Comparison of ENCODE assay signal across 11 cellular contexts in the genomic region with DNA sequence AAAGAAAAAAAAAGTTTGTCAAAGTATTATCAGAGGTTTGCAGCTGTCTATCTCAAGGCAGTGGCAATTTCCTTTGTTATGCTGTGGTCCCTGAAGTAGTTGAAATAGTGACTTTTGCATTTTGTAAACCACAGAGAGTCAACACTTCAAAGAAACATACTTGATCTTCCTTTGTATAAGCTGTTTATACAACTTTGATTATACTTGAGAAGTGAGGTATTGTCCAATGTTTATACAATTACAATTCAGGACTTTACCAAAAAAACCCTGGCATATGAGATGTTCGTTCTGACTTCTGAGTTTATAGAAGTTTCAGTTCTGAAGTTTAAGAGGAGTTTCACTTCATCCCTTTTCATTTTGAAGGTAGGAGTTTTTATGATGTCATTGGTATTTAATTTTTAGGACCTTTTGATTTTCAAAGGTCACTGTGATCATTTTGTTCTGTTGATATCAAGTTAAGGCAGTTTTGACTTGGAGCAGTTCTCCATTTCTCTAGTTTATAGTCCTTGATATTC. TPM values are rescaled to one million over a fixed set of nuclear protein-coding genes. Genes with fewer than 3 reads are reported as not detected.
DNase-seq lines count a peak whose midpoint lies in the region; ATAC-seq and TF ChIP-seq lines count a peak whose summit lies in the region.
"Had no signal": no experiment of that assay in that cellular context is flagged by ENCODE, and none has a peak within 500 bp of the region (broad histone marks: within the 10 kb centered on the region; RNA-seq: fewer than 3 reads in every experiment).

No MANE protein-coding gene starts in this region.

- H3K4me1 Mint-ChIP-seq in naive thymus-derived CD8-positive, alpha-beta T cell = peaks cover 36 to 83% (median 69%) of the 10 kb centered on the region in 4 donors

- no peak for TF ChIP-seq CTCF in DND-41 (IDR thresholded peaks at IDR 0.05; ENCODE audit: borderline replicate concordance, extremely low read depth, low read length, poor library complexity, severe bottlenecking)
- TF ChIP-seq CTCF in MM.1S (IDR thresholded peaks at IDR 0.05; ENCODE audit: low read length) = no peak

- no peaks in the 10 kb centered on the region for H3K27me3 ChIP-seq in DND-41 (ENCODE audit: insufficient read depth, low read length, poor library complexity)
- H3K27me3 ChIP-seq in MM.1S (replicated peaks; ENCODE audit: insufficient read depth, low read length) = no peaks in the 10 kb centered on the region
- H3K27me3 ChIP-seq: neural progenitor cell had no signal

- H2AFZ ChIP-seq in DND-41 (ENCODE audit: low read depth, low read length) (no peak overlapping the region), MM.1S (ENCODE audit: low read length) (no peak overlapping the region)
- H2AFZ ChIP-seq: neural progenitor cell had no signal

- H3K4me1 ChIP-seq in DND-41 (ENCODE audit: insufficient read depth, low read length) (peaks cover 57% of the 10 kb centered on the region), MM.1S (ENCODE audit: low read length) (peaks cover 39% of the 10 kb centered on the region)

- H3K9ac ChIP-seq in DND-41 (ENCODE audit: low read depth, low read length) (no peak overlapping the region), MM.1S (ENCODE audit: low read length) (peak overlapping the region; percentile 66)
- H3K9ac ChIP-seq: neural progenitor cell had no signal

- H3K36me3 ChIP-seq in DND-41 (ENCODE audit: insufficient read depth, low read length) = peaks cover 32% of the 10 kb centered on the region
- peaks cover 24% of the 10 kb centered on the region for H3K36me3 ChIP-seq in MM.1S (replicated peaks; ENCODE audit: insufficient read depth, low read length)

- peak overlapping the region; percentile 95 for H3K4me2 ChIP-seq in DND-41 (ENCODE audit: insufficient read depth, low read length)
- peak overlapping the region; percentile 91 for H3K4me2 ChIP-seq in MM.1S (ENCODE audit: low read depth, low read length)
- H3K4me2 ChIP-seq: neural progenitor cell had no signal

- peaks cover 68% of the 10 kb centered on the region for H3K79me2 ChIP-seq in DND-41 (ENCODE audit: insufficient read depth, low read length)
- H3K79me2 ChIP-seq in MM.1S (ENCODE audit: low read length) = peaks cover 82% of the 10 kb centered on the region

- POLR2A ChIA-PET in naive thymus-derived CD8-positive, alpha-beta T cell (lab: Charles Lee) = interaction anchor here (0.7 to 9.7 kb wide), 6 partner anchors 10 to 113 kb away, joined by 5 to 196 read pairs (median 10); a partner anchor contains a TSS

- H3K27ac ChIP-seq in DND-41 (ENCODE audit: low read length) (peak overlapping the region; percentile 37; the same call in 1 of the 2 replicates), MM.1S (ENCODE audit: low read length) (peak overlapping the region; percentile 83)
- H3K27ac ChIP-seq: neural progenitor cell had no signal

- ATAC-seq in DND-41 (ENCODE audit: insufficient read depth, low read depth) (no peak), HG02610 (IDR thresholded peaks at IDR 0.05; ENCODE audit: unreplicated experiment) (no peak), HG03108 (IDR thresholded peaks at IDR 0.05; ENCODE audit: unreplicated experiment) (no peak)
- ATAC-seq in naive thymus-derived CD8-positive, alpha-beta T cell = peak in 1 of 2 donors; percentile 6

- peak overlapping the region; percentile 79 to 99 (median 92) for H3K4me3 Mint-ChIP-seq in naive thymus-derived CD8-positive, alpha-beta T cell
- H3K4me3 Mint-ChIP-seq: neural progenitor cell had no signal

- no peaks in the 10 kb centered on the region for H3K27me3 Mint-ChIP-seq in naive thymus-derived CD8-positive, alpha-beta T cell

- DNase-seq in DND-41 (no peak), MM.1S (peak; percentile 46), astrocyte of the hippocampus (ENCODE audit: low read depth, low spot score) (peak; percentile 15), occipital lobe (lab: John Stamatoyannopoulos, UW) (no peak), AML-193 (lab: John Stamatoyannopoulos, UW) (no peak)
- DNase-seq in naive thymus-derived CD8-positive, alpha-beta T cell = peak in 2 of 10 donors; percentile 43 to 52
- DNase-seq: NCI-H226, SHP77 treated with DMSO at 0.1 percent for 48 hours had no signal

- H3K36me3 Mint-ChIP-seq in naive thymus-derived CD8-positive, alpha-beta T cell = peaks cover 16 to 48% (median 23%) of the 10 kb centered on the region in 3 donors

- H4K20me1 ChIP-seq in DND-41 (ENCODE audit: insufficient read depth, low read length) = peaks cover 14% of the 10 kb centered on the region; the same call in 1 of the 2 replicates
- no peaks in the 10 kb centered on the region for H4K20me1 ChIP-seq in MM.1S (ENCODE audit: insufficient read depth, low read length)

- H3K9me3 ChIP-seq in DND-41 (ENCODE audit: insufficient read depth, low read length, severe bottlenecking) (no peaks in the 10 kb centered on the region), MM.1S (replicated peaks; ENCODE audit: insufficient read depth, low read length) (no peaks in the 10 kb centered on the region)

- peaks cover 66% of the 10 kb centered on the region for H3F3A ChIP-seq in MM.1S (ENCODE audit: insufficient read depth, low read length)

- no peaks in the 10 kb centered on the region for H3K9me2 ChIP-seq in MM.1S (replicated peaks; ENCODE audit: insufficient read depth, low read length)

- H3K4me3 ChIP-seq in DND-41 (ENCODE audit: low read depth in 1 of 2, low read length in 2 of 2) (0 out of 4 replicates have a peak overlapping the region, but pooled peaks of 1 of the 2 experiments have one; percentile 10), MM.1S (ENCODE audit: low read length) (peak overlapping the region; percentile 95)
- H3K4me3 ChIP-seq: neural progenitor cell had no signal

- H3K27ac Mint-ChIP-seq in naive thymus-derived CD8-positive, alpha-beta T cell = peak overlapping the region; percentile 91 to 97 (median 94)
- H3K27ac Mint-ChIP-seq: neural progenitor cell had no signal

- H3K9me3 Mint-ChIP-seq in naive thymus-derived CD8-positive, alpha-beta T cell = no peaks in the 10 kb centered on the region
- H3K9me3 Mint-ChIP-seq: neural progenitor cell had no signal

RNA-seq across cellular contexts. Expression of a gene that starts 4.0 kb away (rescaled TPM):
- 100 to 1,000 TPM; 342 to 354 TPM for total RNA-seq in naive thymus-derived CD8-positive, alpha-beta T cell
- polyA plus RNA-seq in naive thymus-derived CD8-positive, alpha-beta T cell = 100 to 1,000 TPM; 178 to 192 (median 188) TPM
- total RNA-seq in occipital lobe = 56.6 TPM

RNA-seq across cellular contexts. Expression of a gene that starts 10.1 kb away (rescaled TPM):
- 10 to 100 TPM in 1 of 2 experiments, 1 to 10 TPM in 1; 9.3 to 11.0 TPM for total RNA-seq in naive thymus-derived CD8-positive, alpha-beta T cell
- 10 to 100 TPM; 12.7 to 27.2 (median 14.5) TPM for polyA plus RNA-seq in naive thymus-derived CD8-positive, alpha-beta T cell
- total RNA-seq in occipital lobe = 5.0 TPM

Comparison
In these comparisons a context has a peak if more than half of its experiments do, and no peak if none do; other contexts are left out.
1. DNase-seq: peak in MM.1S (single experiment) and astrocyte of the hippocampus (single experiment); none in DND-41 (single experiment), occipital lobe (single experiment) and AML-193 (0 of 2).